In the genomic region with DNA sequence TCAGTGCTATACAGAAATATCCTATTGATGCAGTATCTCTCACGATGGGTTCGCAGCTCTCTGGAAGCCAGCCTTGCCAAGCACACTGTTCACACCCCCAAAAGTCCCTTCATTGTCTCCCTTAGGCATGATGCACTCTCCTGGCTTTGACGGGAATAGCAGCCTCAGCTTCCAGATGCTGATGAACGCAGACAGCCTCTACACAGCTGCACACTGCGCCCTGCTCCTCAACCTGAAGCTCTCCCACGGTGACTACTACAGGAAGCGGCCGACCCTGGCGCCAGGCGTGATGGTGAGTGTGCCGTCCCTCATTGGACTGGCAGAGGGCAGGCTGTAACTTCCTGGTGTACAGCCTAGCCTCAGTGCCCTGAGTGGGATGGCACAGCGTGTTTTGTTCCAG, we compare ENCODE assay signal across 1 cellular context.
TF ChIP-seq lines count a peak whose summit lies in the region.

No MANE protein-coding gene starts in this region.

TF ChIP-seq in HepG2, 621 proteins besides CTCF, POLR2A, EP300 and RAD21 (continued from another document and continues in another):
- TF ChIP-seq, protein P1, sequence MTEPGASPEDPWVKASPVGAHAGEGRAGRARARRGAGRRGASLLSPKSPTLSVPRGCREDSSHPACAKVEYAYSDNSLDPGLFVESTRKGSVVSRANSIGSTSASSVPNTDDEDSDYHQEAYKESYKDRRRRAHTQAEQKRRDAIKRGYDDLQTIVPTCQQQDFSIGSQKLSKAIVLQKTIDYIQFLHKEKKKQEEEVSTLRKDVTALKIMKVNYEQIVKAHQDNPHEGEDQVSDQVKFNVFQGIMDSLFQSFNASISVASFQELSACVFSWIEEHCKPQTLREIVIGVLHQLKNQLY (CRISPR knock-in tag; IDR thresholded peaks at IDR 0.05) = no peak
- TF ChIP-seq, protein P2, sequence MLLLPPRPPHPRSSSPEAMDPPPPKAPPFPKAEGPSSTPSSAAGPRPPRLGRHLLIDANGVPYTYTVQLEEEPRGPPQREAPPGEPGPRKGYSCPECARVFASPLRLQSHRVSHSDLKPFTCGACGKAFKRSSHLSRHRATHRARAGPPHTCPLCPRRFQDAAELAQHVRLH (CRISPR knock-in tag; IDR thresholded peaks at IDR 0.05; ENCODE audit: borderline replicate concordance, low read depth) = no peak
- no peak for TF ChIP-seq NAIF1 (CRISPR knock-in tag; IDR thresholded peaks at IDR 0.05; ENCODE audit: borderline replicate concordance)
- TF ChIP-seq NFIB (CRISPR knock-in tag; IDR thresholded peaks at IDR 0.05; ENCODE audit: borderline replicate concordance) = no peak
- TF ChIP-seq ZNF570 (CRISPR knock-in tag; IDR thresholded peaks at IDR 0.05; ENCODE audit: borderline replicate concordance) = no peak
- TF ChIP-seq ZNF275 (CRISPR knock-in tag; IDR thresholded peaks at IDR 0.05; ENCODE audit: borderline replicate concordance) = no peak
- 0 out of 2 replicates have a peak, but pooled peaks have one; percentile 53 for TF ChIP-seq MEIS1 (CRISPR knock-in tag; IDR thresholded peaks at IDR 0.05; ENCODE audit: borderline replicate concordance)
- no peak for TF ChIP-seq ZNF44 (CRISPR knock-in tag; IDR thresholded peaks at IDR 0.05)
- 0 out of 2 replicates have a peak, but pooled peaks have one; percentile 25 for TF ChIP-seq ZNF619 (CRISPR knock-in tag; IDR thresholded peaks at IDR 0.05)
- 0 out of 2 replicates have a peak, but pooled peaks have one; percentile 39 for TF ChIP-seq SPEN (CRISPR knock-in tag; IDR thresholded peaks at IDR 0.05; ENCODE audit: low read depth)
- no peak for TF ChIP-seq ZNF260 (CRISPR knock-in tag; IDR thresholded peaks at IDR 0.05; ENCODE audit: borderline replicate concordance, low read depth)
- TF ChIP-seq THAP11 (CRISPR knock-in tag; IDR thresholded peaks at IDR 0.05) = no peak
- TF ChIP-seq YY1 (IDR thresholded peaks at IDR 0.05; ENCODE audit: insufficient read depth, insufficient replicate concordance, low read depth, low read length) = peak; percentile 17
- TF ChIP-seq BCL3 (CRISPR knock-in tag; IDR thresholded peaks at IDR 0.05) = 0 out of 2 replicates have a peak, but pooled peaks have one; percentile 28
- no peak for TF ChIP-seq ZNF280D (CRISPR knock-in tag; IDR thresholded peaks at IDR 0.05)
- TF ChIP-seq, protein P3, sequence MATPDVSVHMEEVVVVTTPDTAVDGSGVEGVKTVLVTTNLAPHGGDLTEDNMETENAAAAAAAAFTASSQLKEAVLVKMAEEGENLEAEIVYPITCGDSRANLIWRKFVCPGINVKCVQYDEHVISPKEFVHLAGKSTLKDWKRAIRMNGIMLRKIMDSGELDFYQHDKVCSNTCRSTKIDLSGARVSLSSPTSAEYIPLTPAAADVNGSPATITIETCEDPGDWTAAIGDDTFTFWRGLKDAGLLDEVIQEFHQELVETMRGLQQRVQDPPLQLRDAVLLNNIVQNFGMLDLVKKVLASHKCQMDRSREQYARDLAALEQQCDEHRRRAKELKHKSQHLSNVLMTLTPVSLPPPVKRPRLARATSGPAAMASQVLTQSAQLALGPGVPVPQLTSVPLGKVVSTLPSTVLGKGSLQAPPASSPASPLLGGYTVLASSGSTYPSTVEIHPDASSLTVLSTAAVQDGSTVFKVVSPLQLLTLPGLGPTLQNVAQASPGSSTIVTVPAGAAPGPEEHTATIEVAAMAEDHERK (CRISPR knock-in tag; IDR thresholded peaks at IDR 0.05; ENCODE audit: low read depth) = no peak
- TF ChIP-seq HES4 (CRISPR knock-in tag; IDR thresholded peaks at IDR 0.05; ENCODE audit: borderline replicate concordance) = no peak
- 0 out of 2 replicates have a peak, but pooled peaks have one; percentile 22 for TF ChIP-seq SALL1 (CRISPR knock-in tag; IDR thresholded peaks at IDR 0.05)
- TF ChIP-seq ZNF747 (CRISPR knock-in tag; IDR thresholded peaks at IDR 0.05; ENCODE audit: borderline replicate concordance) = no peak
- TF ChIP-seq ZFP36L2 (CRISPR knock-in tag; IDR thresholded peaks at IDR 0.05) = no peak
- TF ChIP-seq DBP (CRISPR knock-in tag; IDR thresholded peaks at IDR 0.05; ENCODE audit: not compliant biosample characterization) = no peak
- TF ChIP-seq CHD4 (IDR thresholded peaks at IDR 0.05; ENCODE audit: borderline replicate concordance, low read length) = no peak
- no peak for TF ChIP-seq ZNF354B (CRISPR knock-in tag; IDR thresholded peaks at IDR 0.05)
- no peak for TF ChIP-seq IRX3 (CRISPR knock-in tag; IDR thresholded peaks at IDR 0.05; ENCODE audit: borderline replicate concordance, low read depth)
- 0 out of 2 replicates have a peak, but pooled peaks have one; percentile 23 for TF ChIP-seq GATAD2A (CRISPR knock-in tag; IDR thresholded peaks at IDR 0.05)
- TF ChIP-seq HMGXB4 (CRISPR knock-in tag; IDR thresholded peaks at IDR 0.05; ENCODE audit: borderline replicate concordance in 1 of 2, low read depth in 1 of 2) = peak in 1 of 2 experiments; percentile 49; a peak in 1 of 4 replicates
- peak; percentile 33; the same call in 1 of the 2 replicates for TF ChIP-seq RXRB (CRISPR knock-in tag; IDR thresholded peaks at IDR 0.05; ENCODE audit: borderline replicate concordance)
- TF ChIP-seq ISL2 (CRISPR knock-in tag; IDR thresholded peaks at IDR 0.05) = no peak
- no peak for TF ChIP-seq PTBP1 (IDR thresholded peaks at IDR 0.05; ENCODE audit: low read depth, low read length, poor library complexity, severe bottlenecking)
- no peak for TF ChIP-seq PBX2 (CRISPR knock-in tag; IDR thresholded peaks at IDR 0.05)
- TF ChIP-seq HMGA1 (CRISPR knock-in tag; conservative IDR thresholded peaks at IDR 0.05) = no peak
- TF ChIP-seq ZNF333 (CRISPR knock-in tag; IDR thresholded peaks at IDR 0.05; ENCODE audit: borderline replicate concordance) = no peak
- TF ChIP-seq ZXDC (CRISPR knock-in tag; IDR thresholded peaks at IDR 0.05) = no peak
- TF ChIP-seq THRA (CRISPR knock-in tag; IDR thresholded peaks at IDR 0.05; ENCODE audit: borderline replicate concordance) = no peak
- TF ChIP-seq PHF20 (CRISPR knock-in tag; IDR thresholded peaks at IDR 0.05) = no peak
- no peak for TF ChIP-seq GTF3A (CRISPR knock-in tag; conservative IDR thresholded peaks at IDR 0.05)
